In genomic region chr5:139473105-139473504, GRCh38 we compare ENCODE assay signal across 12 cellular contexts. TPM values are rescaled to one million over a fixed set of nuclear protein-coding genes. Genes with fewer than 3 reads are reported as not detected.
A peak's percentile ranks its signal among the peaks of the same experiment; 100 is the strongest.
DNase-seq lines count a peak whose midpoint lies in the region; ATAC-seq, FAIRE-seq and TF ChIP-seq lines count a peak whose summit lies in the region.
"Had no signal": no experiment of that assay in that cellular context is flagged by ENCODE, and none has a peak within 500 bp of the region (broad histone marks: within the 10 kb centered on the region; RNA-seq: fewer than 3 reads in every experiment).

No MANE protein-coding gene starts in this region.

- no peak for TF ChIP-seq POLR2A in HepG2 (IDR thresholded peaks at IDR 0.05; ENCODE audit: insufficient read depth in 1 of 2, low read depth in 2 of 2, low read length in 2 of 2)

- peak overlapping the region; percentile 26 for H3K27ac Mint-ChIP-seq in activated naive CD8-positive, alpha-beta T cell treated with anti-CD3 and anti-CD28 coated beads, Interleukin-2, amount 10 ng/mL, durations not matched to agents 7 days and 5 days
- no peak overlapping the region for H3K27ac Mint-ChIP-seq in activated naive CD8-positive, alpha-beta T cell treated with anti-CD3 and anti-CD28 coated beads, Interleukin-2, amount 50 U/mL, for 24 hours
- peak overlapping the region; percentile 42 for H3K27ac Mint-ChIP-seq in chondrocyte (ENCODE audit: unreplicated experiment)
- H3K27ac Mint-ChIP-seq in type B pancreatic cell, result peak overlapping the region; percentile 63
- H3K27ac Mint-ChIP-seq: naive B cell had no signal

- no peaks in the 10 kb centered on the region for H4K20me1 ChIP-seq in HepG2 (ENCODE audit: insufficient read depth, low read length)

- no peak for ATAC-seq in activated naive CD8-positive, alpha-beta T cell treated with anti-CD3 and anti-CD28 coated beads, Interleukin-2, amount 10 ng/mL, durations not matched to agents 7 days and 5 days (ENCODE audit: low read depth)
- ATAC-seq in activated naive CD8-positive, alpha-beta T cell treated with anti-CD3 and anti-CD28 coated beads, Interleukin-2, amount 50 U/mL, for 24 hours, result no peak
- ATAC-seq in HepG2, result peak; percentile 34
- no peak for ATAC-seq in GM21786 (IDR thresholded peaks at IDR 0.05; ENCODE audit: unreplicated experiment)
- ATAC-seq: body of pancreas had no signal

- TF ChIP-seq CTCF in chondrocyte (IDR thresholded peaks at IDR 0.05), result no peak
- TF ChIP-seq CTCF in HepG2 (CRISPR knock-in tag; IDR thresholded peaks at IDR 0.05), result no peak
- no peak for TF ChIP-seq CTCF in type B pancreatic cell (conservative IDR thresholded peaks at IDR 0.05)

- H3K9me3 ChIP-seq in HepG2 (ENCODE audit: low read length), result no peaks in the 10 kb centered on the region
- H3K9me3 ChIP-seq: body of pancreas had no signal

- DNase-seq in activated naive CD8-positive, alpha-beta T cell treated with anti-CD3 and anti-CD28 coated beads, Interleukin-2, amount 10 ng/mL, durations not matched to agents 7 days and 5 days, result no peak
- DNase-seq in activated naive CD8-positive, alpha-beta T cell treated with anti-CD3 and anti-CD28 coated beads, Interleukin-2, amount 50 U/mL, for 24 hours, result no peak
- DNase-seq in chondrocyte (ENCODE audit: low spot score) (no peak), HepG2 (ENCODE audit: low spot score) (no peak), type B pancreatic cell (ENCODE audit: extremely low spot score, unreplicated experiment) (no peak), NCI-H510A treated with DMSO at 0.1 percent for 48 hours (lab: John Stamatoyannopoulos, UW) (no peak), GOT3 (lab: John Stamatoyannopoulos, UW) (no peak)
- DNase-seq: body of pancreas, GDM1, naive B cell, NCI-H2081 treated with DMSO at 0.1 percent for 48 hours had no signal

- no TSS peak for BruUV-seq in HepG2 (replicated peaks; lab: Mats Ljungman, UMichigan)

- no peak for TF ChIP-seq RAD21 in HepG2 (CRISPR knock-in tag; IDR thresholded peaks at IDR 0.05)

- intact Hi-C loops in HepG2 (cut with micrococcal nuclease; ENCODE audit: unreplicated experiment), result no loop called here

- H3K9me3 Mint-ChIP-seq in activated naive CD8-positive, alpha-beta T cell treated with anti-CD3 and anti-CD28 coated beads, Interleukin-2, amount 10 ng/mL, durations not matched to agents 7 days and 5 days, result no peaks in the 10 kb centered on the region
- no peaks in the 10 kb centered on the region for H3K9me3 Mint-ChIP-seq in activated naive CD8-positive, alpha-beta T cell treated with anti-CD3 and anti-CD28 coated beads, Interleukin-2, amount 50 U/mL, for 24 hours
- H3K9me3 Mint-ChIP-seq in chondrocyte (ENCODE audit: low read depth), result no peaks in the 10 kb centered on the region
- H3K9me3 Mint-ChIP-seq in type B pancreatic cell, result no peaks in the 10 kb centered on the region
- H3K9me3 Mint-ChIP-seq: naive B cell had no signal

- POLR2A ChIA-PET in activated naive CD8-positive, alpha-beta T cell treated with anti-CD3 and anti-CD28 coated beads, Interleukin-2, amount 10 ng/mL, durations not matched to agents 7 days and 5 days (lab: Charles Lee), result interaction anchor here (2.1 kb wide), 1 partner anchor 9 kb away, joined by 11 read pairs; the partner anchor contains the start of gene STING1
- POLR2A ChIA-PET in HepG2 (lab: Yijun Ruan, JAX), result interaction anchor here (1.5 kb wide), 1 partner anchor 30 kb away, joined by 4 read pairs; no protein-coding TSS in a partner anchor

- H3K4me1 Mint-ChIP-seq in activated naive CD8-positive, alpha-beta T cell treated with anti-CD3 and anti-CD28 coated beads, Interleukin-2, amount 10 ng/mL, durations not matched to agents 7 days and 5 days, result peaks cover 57% of the 10 kb centered on the region
- peaks cover 62% of the 10 kb centered on the region for H3K4me1 Mint-ChIP-seq in activated naive CD8-positive, alpha-beta T cell treated with anti-CD3 and anti-CD28 coated beads, Interleukin-2, amount 50 U/mL, for 24 hours
- H3K4me1 Mint-ChIP-seq in chondrocyte (ENCODE audit: low read depth) (peaks cover 16% of the 10 kb centered on the region), type B pancreatic cell (ENCODE audit: unreplicated experiment) (peaks cover 35% of the 10 kb centered on the region)

- TF ChIP-seq EP300 in HepG2 (IDR thresholded peaks at IDR 0.05; ENCODE audit: low read depth in 2 of 2, low read length in 2 of 2), result no peak
- TF ChIP-seq EP300 in HepG2 (CRISPR knock-in tag; IDR thresholded peaks at IDR 0.05; ENCODE audit: borderline replicate concordance), result no peak

- H3K36me3 ChIP-seq in HepG2 (replicated peaks in 1 of 2; ENCODE audit: control insufficient read depth in 1 of 2, insufficient read depth in 2 of 2, low read length in 2 of 2), result no peaks in the 10 kb centered on the region

- no peaks in the 10 kb centered on the region for H3K79me2 ChIP-seq in HepG2 (ENCODE audit: insufficient read depth, low read length)

- H2AFZ ChIP-seq in HepG2 (ENCODE audit: low read length), result no peak overlapping the region

- in situ Hi-C loops in HepG2 (cut with HindIII; ENCODE audit: extremely low pct_ligation_motif_present, low pct_unique_long_range_greater_than_20kb), result no loop called here

- H3K27ac ChIP-seq in HepG2 (ENCODE audit: extremely low read length, insufficient read depth, low read length), result no peak overlapping the region

- H3K4me3 Mint-ChIP-seq in activated naive CD8-positive, alpha-beta T cell treated with anti-CD3 and anti-CD28 coated beads, Interleukin-2, amount 10 ng/mL, durations not matched to agents 7 days and 5 days, result no peak overlapping the region
- no peak overlapping the region for H3K4me3 Mint-ChIP-seq in activated naive CD8-positive, alpha-beta T cell treated with anti-CD3 and anti-CD28 coated beads, Interleukin-2, amount 50 U/mL, for 24 hours
- H3K4me3 Mint-ChIP-seq in chondrocyte (ENCODE audit: unreplicated experiment) (no peak overlapping the region), type B pancreatic cell (no peak overlapping the region)

- H3K4me2 ChIP-seq in HepG2 (ENCODE audit: low read depth, low read length), result peak overlapping the region; percentile 46

- peaks cover 26% of the 10 kb centered on the region for H3K4me1 ChIP-seq in HepG2 (ENCODE audit: insufficient read depth, low read length)
- H3K4me1 ChIP-seq: body of pancreas had no signal

- no peak overlapping the region for H3K9ac ChIP-seq in HepG2 (ENCODE audit: insufficient read depth, low read depth, low read length)

- FAIRE-seq in HepG2 (lab: Jason Lieb, UNC), result no peak

- 18% methylated on average over 6 of the region's 8 CpGs for WGBS in HepG2 (ENCODE audit: low lambda C conversion rate)

- no peak overlapping the region for H3K4me3 ChIP-seq in HepG2 (replicated peaks in 1 of 3; ENCODE audit: insufficient read depth in 1 of 3, low read depth in 2 of 3, low read length in 3 of 3)
- H3K4me3 ChIP-seq: body of pancreas had no signal

- CTCF ChIA-PET in HepG2 (lab: Yijun Ruan, JAX; ENCODE audit: low intra/inter-chr PET ratio, low total read pairs), result no interaction called here

- peaks cover 6 to 22% of the 10 kb centered on the region in 2 experiments; a peak in 4 of 5 replicates for H3K27me3 ChIP-seq in HepG2 (ENCODE audit: control insufficient read depth in 1 of 2, insufficient read depth in 2 of 2, low read length in 2 of 2)
- H3K27me3 ChIP-seq: body of pancreas had no signal

- peaks cover 2% of the 10 kb centered on the region for H3K27me3 Mint-ChIP-seq in activated naive CD8-positive, alpha-beta T cell treated with anti-CD3 and anti-CD28 coated beads, Interleukin-2, amount 10 ng/mL, durations not matched to agents 7 days and 5 days
- H3K27me3 Mint-ChIP-seq in activated naive CD8-positive, alpha-beta T cell treated with anti-CD3 and anti-CD28 coated beads, Interleukin-2, amount 50 U/mL, for 24 hours, result no peaks in the 10 kb centered on the region
- H3K27me3 Mint-ChIP-seq in chondrocyte (ENCODE audit: low read depth) (no peaks in the 10 kb centered on the region), type B pancreatic cell (peaks cover 10% of the 10 kb centered on the region)

- H3K36me3 Mint-ChIP-seq in activated naive CD8-positive, alpha-beta T cell treated with anti-CD3 and anti-CD28 coated beads, Interleukin-2, amount 10 ng/mL, durations not matched to agents 7 days and 5 days, result peaks cover 12% of the 10 kb centered on the region
- H3K36me3 Mint-ChIP-seq in activated naive CD8-positive, alpha-beta T cell treated with anti-CD3 and anti-CD28 coated beads, Interleukin-2, amount 50 U/mL, for 24 hours (ENCODE audit: low read depth), result peaks cover 13% of the 10 kb centered on the region
- peaks cover 10% of the 10 kb centered on the region for H3K36me3 Mint-ChIP-seq in chondrocyte (ENCODE audit: low read depth)
- no peaks in the 10 kb centered on the region for H3K36me3 Mint-ChIP-seq in type B pancreatic cell
- H3K36me3 Mint-ChIP-seq: naive B cell had no signal

RNA-seq across cellular contexts. Expression of gene SMIM33, which starts 2.3 kb away (rescaled TPM):
- under 1 TPM; 0.34 to 0.44 TPM for total RNA-seq in activated naive CD8-positive, alpha-beta T cell treated with anti-CD3 and anti-CD28 coated beads, Interleukin-2, amount 10 ng/mL, durations not matched to agents 7 days and 5 days
- not detected in 3 replicates for total RNA-seq in chondrocyte
- not detected in 2 replicates for total RNA-seq in HepG2 (2016; rRNA removed; fragmentation: Illumina TruSeq; extraction: Trizol)
- total RNA-seq in HepG2 (2016; cell fraction: cytosol; rRNA removed; fragmentation: Illumina TruSeq; extraction: Trizol; ENCODE audit: low read depth), result not detected in 2 replicates
- total RNA-seq in HepG2 (2016; cell fraction: insoluble cytoplasmic fraction; rRNA removed; fragmentation: Illumina TruSeq; extraction: Trizol), result not detected in 2 replicates
- not detected in 2 replicates for total RNA-seq in HepG2 (2016; cell fraction: membrane; rRNA removed; fragmentation: Illumina TruSeq; extraction: Trizol)
- total RNA-seq in HepG2 (2016; cell fraction: nucleus; rRNA removed; fragmentation: Illumina TruSeq; extraction: Trizol), result not detected in 2 replicates
- polyA plus RNA-seq in HepG2 (2011; rRNA removed), result 0.03 TPM in 1 of 2 replicates, not detected in the other
- polyA plus RNA-seq in HepG2 (2011; cell fraction: cytosol; rRNA removed), result not detected in 2 replicates
- polyA plus RNA-seq in HepG2 (2011; cell fraction: nucleus; rRNA removed), result not detected in 2 replicates
- polyA plus RNA-seq in HepG2 (2012), result not detected in 2 replicates
- polyA plus RNA-seq in HepG2 (2016; cell fraction: cytosol; fragmentation: Illumina TruSeq; extraction: Trizol; ENCODE audit: low read depth), result not detected in 2 replicates
- polyA plus RNA-seq in HepG2 (2016; cell fraction: insoluble cytoplasmic fraction; fragmentation: Illumina TruSeq; extraction: Trizol; ENCODE audit: low read depth), result not detected in 2 replicates
- polyA plus RNA-seq in HepG2 (2016; cell fraction: membrane; fragmentation: Illumina TruSeq; extraction: Trizol; ENCODE audit: low read depth), result not detected in 2 replicates
- not detected in 2 replicates for polyA plus RNA-seq in HepG2 (2016; cell fraction: nucleus; fragmentation: Illumina TruSeq; extraction: Trizol; ENCODE audit: insufficient read depth, low read depth)
- polyA minus RNA-seq in HepG2 (2011; rRNA and poly(A)+ RNA removed; ENCODE audit: low replicate concordance), result 0.18 TPM in 1 of 2 replicates, not detected in the other
- polyA minus RNA-seq in HepG2 (2011; cell fraction: cytosol; rRNA and poly(A)+ RNA removed), result not detected in 2 replicates
- not detected in 2 replicates for polyA minus RNA-seq in HepG2 (2011; cell fraction: nucleus; rRNA and poly(A)+ RNA removed)
- not detected in 2 replicates for total RNA-seq in type B pancreatic cell (ENCODE audit: low replicate concordance)
- total RNA-seq: body of pancreas had no signal

RNA-seq across cellular contexts. Expression of gene STING1, which starts 9.5 kb away (rescaled TPM):
- 10 to 100 TPM; 63.6 to 68.4 TPM for total RNA-seq in activated naive CD8-positive, alpha-beta T cell treated with anti-CD3 and anti-CD28 coated beads, Interleukin-2, amount 10 ng/mL, durations not matched to agents 7 days and 5 days
- total RNA-seq in chondrocyte (26.6 to 59.2 TPM (median 58.4 TPM) in 3 replicates), HepG2 (2016; rRNA removed; fragmentation: Illumina TruSeq; extraction: Trizol) (0.56 and 1.3 TPM in 2 replicates), type B pancreatic cell (ENCODE audit: low replicate concordance) (4.1 and 7.7 TPM in 2 replicates)
- total RNA-seq in HepG2 (2016; cell fraction: cytosol; rRNA removed; fragmentation: Illumina TruSeq; extraction: Trizol; ENCODE audit: low read depth), result 0.40 and 0.71 TPM in 2 replicates
- 0.59 and 1.8 TPM in 2 replicates for total RNA-seq in HepG2 (2016; cell fraction: insoluble cytoplasmic fraction; rRNA removed; fragmentation: Illumina TruSeq; extraction: Trizol)
- total RNA-seq in HepG2 (2016; cell fraction: membrane; rRNA removed; fragmentation: Illumina TruSeq; extraction: Trizol), result 1.0 and 1.5 TPM in 2 replicates
- 2.5 and 3.9 TPM in 2 replicates for total RNA-seq in HepG2 (2016; cell fraction: nucleus; rRNA removed; fragmentation: Illumina TruSeq; extraction: Trizol)
- 4.4 and 5.1 TPM in 2 replicates for polyA plus RNA-seq in HepG2 (2011; rRNA removed)
- polyA plus RNA-seq in HepG2 (2011; cell fraction: cytosol; rRNA removed), result 2.4 and 3.4 TPM in 2 replicates
- polyA plus RNA-seq in HepG2 (2011; cell fraction: nucleus; rRNA removed), result 22.3 and 29.1 TPM in 2 replicates
- 2.3 and 2.4 TPM in 2 replicates for polyA plus RNA-seq in HepG2 (2012)
- 0.61 and 0.71 TPM in 2 replicates for polyA plus RNA-seq in HepG2 (2016; cell fraction: cytosol; fragmentation: Illumina TruSeq; extraction: Trizol; ENCODE audit: low read depth)
- polyA plus RNA-seq in HepG2 (2016; cell fraction: insoluble cytoplasmic fraction; fragmentation: Illumina TruSeq; extraction: Trizol; ENCODE audit: low read depth), result 1.1 and 1.5 TPM in 2 replicates
- 0.69 and 1.1 TPM in 2 replicates for polyA plus RNA-seq in HepG2 (2016; cell fraction: membrane; fragmentation: Illumina TruSeq; extraction: Trizol; ENCODE audit: low read depth)
- polyA plus RNA-seq in HepG2 (2016; cell fraction: nucleus; fragmentation: Illumina TruSeq; extraction: Trizol; ENCODE audit: insufficient read depth, low read depth), result 4.0 and 5.3 TPM in 2 replicates
- polyA minus RNA-seq in HepG2 (2011; rRNA and poly(A)+ RNA removed; ENCODE audit: low replicate concordance), result 3.6 and 36.7 TPM in 2 replicates
- 2.2 and 3.8 TPM in 2 replicates for polyA minus RNA-seq in HepG2 (2011; cell fraction: cytosol; rRNA and poly(A)+ RNA removed)
- 4.4 and 5.2 TPM in 2 replicates for polyA minus RNA-seq in HepG2 (2011; cell fraction: nucleus; rRNA and poly(A)+ RNA removed)

RNA-seq across cellular contexts. Expression of gene ECSCR, which starts 10.6 kb away (rescaled TPM):
- not detected for total RNA-seq in activated naive CD8-positive, alpha-beta T cell treated with anti-CD3 and anti-CD28 coated beads, Interleukin-2, amount 10 ng/mL, durations not matched to agents 7 days and 5 days
- total RNA-seq in chondrocyte, result 0.62 TPM in 1 of 3 replicates, not detected in the others
- total RNA-seq in HepG2 (2016; rRNA removed; fragmentation: Illumina TruSeq; extraction: Trizol), result not detected in 2 replicates
- total RNA-seq in HepG2 (2016; cell fraction: cytosol; rRNA removed; fragmentation: Illumina TruSeq; extraction: Trizol; ENCODE audit: low read depth), result not detected in 2 replicates
- total RNA-seq in HepG2 (2016; cell fraction: insoluble cytoplasmic fraction; rRNA removed; fragmentation: Illumina TruSeq; extraction: Trizol), result 0.18 TPM in 1 of 2 replicates, not detected in the other
- total RNA-seq in HepG2 (2016; cell fraction: membrane; rRNA removed; fragmentation: Illumina TruSeq; extraction: Trizol), result 0.34 and 0.48 TPM in 2 replicates
- not detected in 2 replicates for total RNA-seq in HepG2 (2016; cell fraction: nucleus; rRNA removed; fragmentation: Illumina TruSeq; extraction: Trizol)
- 0.13 and 0.18 TPM in 2 replicates for polyA plus RNA-seq in HepG2 (2011; rRNA removed)
- polyA plus RNA-seq in HepG2 (2011; cell fraction: cytosol; rRNA removed), result 0.07 TPM in 1 of 2 replicates, not detected in the other
- 0.14 and 0.27 TPM in 2 replicates for polyA plus RNA-seq in HepG2 (2011; cell fraction: nucleus; rRNA removed)
- polyA plus RNA-seq in HepG2 (2012), result not detected in 2 replicates
- 0.46 and 0.48 TPM in 2 replicates for polyA plus RNA-seq in HepG2 (2016; cell fraction: cytosol; fragmentation: Illumina TruSeq; extraction: Trizol; ENCODE audit: low read depth)
- polyA plus RNA-seq in HepG2 (2016; cell fraction: insoluble cytoplasmic fraction; fragmentation: Illumina TruSeq; extraction: Trizol; ENCODE audit: low read depth), result not detected in 2 replicates
- not detected in 2 replicates for polyA plus RNA-seq in HepG2 (2016; cell fraction: membrane; fragmentation: Illumina TruSeq; extraction: Trizol; ENCODE audit: low read depth)
- not detected in 2 replicates for polyA plus RNA-seq in HepG2 (2016; cell fraction: nucleus; fragmentation: Illumina TruSeq; extraction: Trizol; ENCODE audit: insufficient read depth, low read depth)
- 0.86 TPM in 1 of 2 replicates, not detected in the other for polyA minus RNA-seq in HepG2 (2011; rRNA and poly(A)+ RNA removed; ENCODE audit: low replicate concordance)
- polyA minus RNA-seq in HepG2 (2011; cell fraction: cytosol; rRNA and poly(A)+ RNA removed), result not detected in 2 replicates
- polyA minus RNA-seq in HepG2 (2011; cell fraction: nucleus; rRNA and poly(A)+ RNA removed), result not detected in 2 replicates
- not detected in 2 replicates for total RNA-seq in type B pancreatic cell (ENCODE audit: low replicate concordance)

RNA-seq across cellular contexts. Expression of gene DNAJC18, which starts 33.8 kb away (rescaled TPM):
- total RNA-seq in activated naive CD8-positive, alpha-beta T cell treated with anti-CD3 and anti-CD28 coated beads, Interleukin-2, amount 10 ng/mL, durations not matched to agents 7 days and 5 days, result 1 to 10 TPM; 4.2 to 5.7 TPM
- total RNA-seq in chondrocyte (17.4 to 27.0 TPM (median 25.6 TPM) in 3 replicates), HepG2 (2016; rRNA removed; fragmentation: Illumina TruSeq; extraction: Trizol) (6.5 and 9.6 TPM in 2 replicates), type B pancreatic cell (ENCODE audit: low replicate concordance) (9.4 and 25.8 TPM in 2 replicates)
- 2.3 and 2.5 TPM in 2 replicates for total RNA-seq in HepG2 (2016; cell fraction: cytosol; rRNA removed; fragmentation: Illumina TruSeq; extraction: Trizol; ENCODE audit: low read depth)
- total RNA-seq in HepG2 (2016; cell fraction: insoluble cytoplasmic fraction; rRNA removed; fragmentation: Illumina TruSeq; extraction: Trizol), result 5.6 and 9.2 TPM in 2 replicates
- 4.6 and 5.4 TPM in 2 replicates for total RNA-seq in HepG2 (2016; cell fraction: membrane; rRNA removed; fragmentation: Illumina TruSeq; extraction: Trizol)
- 6.0 and 8.1 TPM in 2 replicates for total RNA-seq in HepG2 (2016; cell fraction: nucleus; rRNA removed; fragmentation: Illumina TruSeq; extraction: Trizol)
- 5.7 and 6.6 TPM in 2 replicates for polyA plus RNA-seq in HepG2 (2011; rRNA removed)
- polyA plus RNA-seq in HepG2 (2011; cell fraction: cytosol; rRNA removed), result 2.3 and 3.6 TPM in 2 replicates
- 1.3 and 1.6 TPM in 2 replicates for polyA plus RNA-seq in HepG2 (2011; cell fraction: nucleus; rRNA removed)
- 9.7 and 12.5 TPM in 2 replicates for polyA plus RNA-seq in HepG2 (2012)
- polyA plus RNA-seq in HepG2 (2016; cell fraction: cytosol; fragmentation: Illumina TruSeq; extraction: Trizol; ENCODE audit: low read depth), result 1.6 and 4.1 TPM in 2 replicates
- polyA plus RNA-seq in HepG2 (2016; cell fraction: insoluble cytoplasmic fraction; fragmentation: Illumina TruSeq; extraction: Trizol; ENCODE audit: low read depth), result 9.3 and 9.5 TPM in 2 replicates
- polyA plus RNA-seq in HepG2 (2016; cell fraction: membrane; fragmentation: Illumina TruSeq; extraction: Trizol; ENCODE audit: low read depth), result 4.1 and 4.4 TPM in 2 replicates
- 7.1 and 8.5 TPM in 2 replicates for polyA plus RNA-seq in HepG2 (2016; cell fraction: nucleus; fragmentation: Illumina TruSeq; extraction: Trizol; ENCODE audit: insufficient read depth, low read depth)
- polyA minus RNA-seq in HepG2 (2011; rRNA and poly(A)+ RNA removed; ENCODE audit: low replicate concordance), result 3.3 and 4.3 TPM in 2 replicates
- 4.4 and 5.2 TPM in 2 replicates for polyA minus RNA-seq in HepG2 (2011; cell fraction: cytosol; rRNA and poly(A)+ RNA removed)
- polyA minus RNA-seq in HepG2 (2011; cell fraction: nucleus; rRNA and poly(A)+ RNA removed), result 3.1 and 3.6 TPM in 2 replicates
